In genomic region chr16:28062261-28063046, GRCh38 we compare ENCODE assay signal across 12 cellular contexts. TPM values are rescaled to one million over a fixed set of nuclear protein-coding genes. Genes with fewer than 3 reads are reported as not detected.
DNase-seq lines count a peak whose midpoint lies in the region; ATAC-seq, FAIRE-seq and TF ChIP-seq lines count a peak whose summit lies in the region.
"Had no signal": no experiment of that assay in that cellular context is flagged by ENCODE, and none has a peak within 500 bp of the region (broad histone marks: within the 10 kb centered on the region; RNA-seq: fewer than 3 reads in every experiment).

No MANE protein-coding gene starts in this region.

- H3K27ac ChIP-seq in GM23338 (ENCODE audit: low read depth) (no peak overlapping the region), hepatocyte (no peak overlapping the region)
- H3K27ac ChIP-seq: HL-60 had no signal

- peak overlapping the region; percentile 51; the same call in 2 of the 3 replicates for H3K4me3 Mint-ChIP-seq in GM23338
- H3K4me3 Mint-ChIP-seq: natural killer cell had no signal

- peak; percentile 28 for ATAC-seq in GM23338
- ATAC-seq: natural killer cell had no signal

- H2AFZ ChIP-seq in GM23338 (0 out of 2 replicates have a peak overlapping the region, but pooled peaks have one; percentile 78), hepatocyte (no peak overlapping the region)

- peaks cover 61% of the 10 kb centered on the region for H3K27me3 ChIP-seq in GM23338 (ENCODE audit: insufficient read depth)
- H3K27me3 ChIP-seq in NT2/D1 (ENCODE audit: insufficient read depth, insufficient read length) = peaks cover 40% of the 10 kb centered on the region
- H3K27me3 ChIP-seq in hepatocyte = peaks cover 72% of the 10 kb centered on the region
- H3K27me3 ChIP-seq in skeletal muscle satellite cell (ENCODE audit: control insufficient read depth, insufficient read depth, low read length) = peaks cover 82% of the 10 kb centered on the region

- H3K9ac ChIP-seq in NT2/D1 (ENCODE audit: insufficient read length, low read depth) (peak overlapping the region; percentile 71), skeletal muscle satellite cell (ENCODE audit: low read depth, low read length) (no peak overlapping the region)

- H4K20me1 ChIP-seq in GM23338 (replicated peaks; ENCODE audit: insufficient read depth) = no peaks in the 10 kb centered on the region
- H4K20me1 ChIP-seq in hepatocyte (ENCODE audit: insufficient read depth, poor library complexity, severe bottlenecking) = no peaks in the 10 kb centered on the region

- peak overlapping the region; percentile 78 for H3K4me2 ChIP-seq in GM23338
- H3K4me2 ChIP-seq in hepatocyte = peak overlapping the region; percentile 75
- H3K4me2 ChIP-seq in skeletal muscle satellite cell (ENCODE audit: low read length) = peak overlapping the region; percentile 58

- no peaks in the 10 kb centered on the region for H3K9me3 ChIP-seq in NT2/D1 (ENCODE audit: insufficient read depth, low read length)
- H3K9me3 ChIP-seq in hepatocyte (ENCODE audit: low read depth) = no peaks in the 10 kb centered on the region
- H3K9me3 ChIP-seq in skeletal muscle satellite cell (replicated peaks; ENCODE audit: low read length) = no peaks in the 10 kb centered on the region

- peaks cover 41% of the 10 kb centered on the region for H3K27me3 Mint-ChIP-seq in GM23338 (ENCODE audit: insufficient read depth, low read depth, poor library complexity)

- TF ChIP-seq CTCF in GM23338 (conservative IDR thresholded peaks at IDR 0.05; ENCODE audit: low read depth in 2 of 2) = no peak
- no peak for TF ChIP-seq CTCF in hepatocyte (IDR thresholded peaks at IDR 0.05; ENCODE audit: poor library complexity)

- H3K4me3 ChIP-seq in GM23338 = peak overlapping the region; percentile 59
- peak overlapping the region; percentile 65 for H3K4me3 ChIP-seq in NT2/D1 (ENCODE audit: insufficient read length, low read depth)
- no peak overlapping the region for H3K4me3 ChIP-seq in hepatocyte
- no peak overlapping the region for H3K4me3 ChIP-seq in skeletal muscle satellite cell (ENCODE audit: low read length)

- no peak for FAIRE-seq in RCC 7860 (lab: Jason Lieb, UNC)
- FAIRE-seq: keratinocyte had no signal

- no peaks in the 10 kb centered on the region for H3F3A ChIP-seq in GM23338 (replicated peaks; ENCODE audit: low read depth)

- H3K9me3 Mint-ChIP-seq in GM23338 = no peaks in the 10 kb centered on the region
- H3K9me3 Mint-ChIP-seq: natural killer cell had no signal

- no peak overlapping the region for H3K27ac Mint-ChIP-seq in GM23338
- H3K27ac Mint-ChIP-seq: natural killer cell had no signal

- H3K79me2 ChIP-seq in GM23338 (replicated peaks; ENCODE audit: insufficient read depth) (no peaks in the 10 kb centered on the region), hepatocyte (no peaks in the 10 kb centered on the region)

- H3K36me3 ChIP-seq in GM23338 (ENCODE audit: insufficient read depth) = no peaks in the 10 kb centered on the region
- no peaks in the 10 kb centered on the region for H3K36me3 ChIP-seq in NT2/D1 (ENCODE audit: insufficient read depth, insufficient read length, low read length)
- no peaks in the 10 kb centered on the region for H3K36me3 ChIP-seq in hepatocyte (replicated peaks; ENCODE audit: insufficient read depth, low read depth)
- no peaks in the 10 kb centered on the region for H3K36me3 ChIP-seq in skeletal muscle satellite cell (ENCODE audit: insufficient read depth, low read length)

- 29% methylated on average over 15 of the region's 67 CpGs for WGBS in hepatocyte (ENCODE audit: low lambda C conversion rate, missing lambda C conversion rate)

- H3K4me1 ChIP-seq in GM23338 (ENCODE audit: insufficient read depth) (no peaks in the 10 kb centered on the region; the same call in 1 of the 2 replicates), NT2/D1 (ENCODE audit: insufficient read depth, insufficient read length) (peaks cover 9% of the 10 kb centered on the region), hepatocyte (ENCODE audit: insufficient read depth) (no peaks in the 10 kb centered on the region), skeletal muscle satellite cell (ENCODE audit: control insufficient read depth, insufficient read depth, low read length) (peaks cover 1% of the 10 kb centered on the region)

- H3K9me2 ChIP-seq in GM23338 (ENCODE audit: insufficient read depth) (no peaks in the 10 kb centered on the region), hepatocyte (replicated peaks; ENCODE audit: insufficient read depth) (no peaks in the 10 kb centered on the region)

- DNase-seq in GM23338 (ENCODE audit: low spot score) (no peak), NT2/D1 (ENCODE audit: low read depth, low spot score) (no peak), hepatocyte (ENCODE audit: low spot score) (no peak), COR-L47 (lab: John Stamatoyannopoulos, UW) (no peak), RCC 7860 (ENCODE audit: low spot score) (no peak)
- no peak for DNase-seq in stimulated activated CD4-positive, alpha-beta T cell treated with anti-CD3 and anti-CD28 coated beads, Interleukin-4, amount 100 ng/mL, for 1 hour
- DNase-seq: MM.1S, natural killer cell, NCI-H510A treated with DMSO at 0.1 percent for 48 hours had no signal

- no peaks in the 10 kb centered on the region; the same call in 2 of the 3 replicates for H3K4me1 Mint-ChIP-seq in GM23338
- H3K4me1 Mint-ChIP-seq: natural killer cell had no signal

- H3K36me3 Mint-ChIP-seq in GM23338 (ENCODE audit: low read depth) = no peaks in the 10 kb centered on the region
- H3K36me3 Mint-ChIP-seq: natural killer cell had no signal

TF ChIP-seq in GM23338, 12 proteins besides CTCF, POLR2A, EP300 and RAD21:
- TF ChIP-seq REST (IDR thresholded peaks at IDR 0.05; ENCODE audit: unreplicated experiment) = no peak
- peak; percentile 55 for TF ChIP-seq EZH2 (IDR thresholded peaks at IDR 0.05; ENCODE audit: low read depth, unreplicated experiment)
TF ChIP-seq in GM23338: peak in this region for 1.

RNA-seq across cellular contexts. Expression of gene GSG1L, which starts 1.1 kb away (rescaled TPM):
- total RNA-seq in GM23338 (2014; rRNA removed; shearing (Covaris generic)) = 0.63 TPM in 1 of 2 replicates, not detected in the other
- 0.19 and 0.36 TPM in 2 replicates for polyA plus RNA-seq in GM23338 (2016; fragmentation: Nextera tagmentation; extraction: Ambion mirVana)
- not detected in 2 replicates for total RNA-seq in hepatocyte
- polyA plus RNA-seq in hepatocyte = not detected in 2 replicates
- under 0.01 TPM in 1 of 2 replicates, not detected in the other for total RNA-seq in skeletal muscle satellite cell (2012; rRNA removed)
- polyA plus RNA-seq: keratinocyte had no signal

Comparison
In these comparisons a context has a peak if more than half of its experiments do, and no peak if none do; other contexts are left out.
1. H3K4me3 ChIP-seq: peak in GM23338 (single experiment) and NT2/D1 (single experiment); none in hepatocyte (single experiment) and skeletal muscle satellite cell (single experiment).
2. Peak in every context shown above with its lines, with median percentiles within 50 percentile points of each other: H3K4me2 ChIP-seq.